In the genomic region with DNA sequence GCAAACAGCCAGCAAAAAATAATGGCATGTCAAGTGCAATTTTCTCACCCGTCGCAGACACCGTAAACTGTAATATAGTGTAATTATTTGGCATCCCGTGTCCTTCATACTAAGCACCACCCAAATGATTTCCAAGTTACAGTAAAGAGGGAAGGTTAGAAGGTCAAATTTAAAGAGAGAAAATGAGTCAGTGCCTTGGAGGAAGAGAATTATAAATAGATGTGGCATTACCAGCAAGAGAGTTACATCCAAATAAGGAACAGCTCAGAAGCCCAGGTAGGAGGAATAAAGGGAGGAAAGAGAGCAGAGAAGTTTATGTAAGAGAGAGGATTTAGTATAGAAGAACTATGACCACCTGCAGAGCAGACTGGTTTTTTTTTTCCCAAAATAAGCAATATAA, we compare ENCODE assay signal across 24 cellular contexts. TPM values are rescaled to one million over a fixed set of nuclear protein-coding genes. Genes with fewer than 3 reads are reported as not detected.
"Had no signal": no experiment of that assay in that cellular context is flagged by ENCODE, and none has a peak within 500 bp of the region (broad histone marks: within the 10 kb centered on the region; RNA-seq: fewer than 3 reads in every experiment).

No MANE protein-coding gene starts in this region.

- DNase-seq: activated CD4-positive, alpha-beta T cell treated with anti-CD3 and anti-CD28 coated beads for 1 hour; activated CD8-positive, alpha-beta memory T cell treated with anti-CD3 and anti-CD28 coated beads for 24 hours; activated CD8-positive, alpha-beta memory T cell treated with anti-CD3 and anti-CD28 coated beads, Interleukin-2, amount 50 U/mL, for 48 hours; activated effector memory CD4-positive, alpha-beta T cell treated with Interleukin-2 at 50 U/mL for 16 hours; activated naive CD4-positive, alpha-beta T cell treated with anti-CD3 and anti-CD28 coated beads, Interleukin-2, amount 10 ng/mL, durations not matched to agents 7 days and 5 days; activated naive CD8-positive, alpha-beta T cell treated with anti-CD3 and anti-CD28 coated beads, Interleukin-2, amount 50 U/mL, for 24 hours; activated T-cell treated with anti-CD3 and anti-CD28 coated beads, Interleukin-2, amount 50 U/mL, for 48 hours; anterior cingulate cortex; cerebellar nuclear complex; cortex of kidney; esophagus squamous epithelium; heart right ventricle; left lung; naive B cell; right lobe of liver; stimulated activated CD4-positive, alpha-beta T cell treated with anti-CD3 and anti-CD28 coated beads, Interleukin-4, amount 100 ng/mL, for 1 hour; stomach; trophoblast cell; WERI-Rb-1 had no signal

- H3K4me3 ChIP-seq: esophagus squamous epithelium, heart right ventricle, left lung, neural progenitor cell, prostate gland, right lobe of liver, smooth muscle cell, stomach, vagina had no signal

- H3K9me3 ChIP-seq: esophagus squamous epithelium, heart right ventricle, left lung, prostate gland, right lobe of liver, stomach, vagina had no signal

- H3K27me3 ChIP-seq: esophagus squamous epithelium, heart right ventricle, left lung, neural progenitor cell, right lobe of liver, stomach, vagina had no signal

- H3K4me1 ChIP-seq: esophagus squamous epithelium, left lung, neural progenitor cell, prostate gland, right lobe of liver, stomach, vagina had no signal

- ATAC-seq: activated naive CD8-positive, alpha-beta T cell treated with anti-CD3 and anti-CD28 coated beads, Interleukin-2, amount 50 U/mL, for 24 hours; left lung; right lobe of liver had no signal

- H3K36me3 ChIP-seq: esophagus squamous epithelium, heart right ventricle, left lung, neural progenitor cell, prostate gland, right lobe of liver, stomach, vagina, WERI-Rb-1 had no signal

- H3K27ac ChIP-seq: esophagus squamous epithelium, left lung, neural progenitor cell, prostate gland, right lobe of liver, stomach, vagina, WERI-Rb-1 had no signal

RNA-seq across cellular contexts. Expression of a gene that starts 21.7 kb away (rescaled TPM):
- total RNA-seq: mononuclear cell, right lobe of liver had no signal
- polyA plus RNA-seq: heart right ventricle had no signal
